1 cellular context compared by ENCODE assay signal in the genomic region with DNA sequence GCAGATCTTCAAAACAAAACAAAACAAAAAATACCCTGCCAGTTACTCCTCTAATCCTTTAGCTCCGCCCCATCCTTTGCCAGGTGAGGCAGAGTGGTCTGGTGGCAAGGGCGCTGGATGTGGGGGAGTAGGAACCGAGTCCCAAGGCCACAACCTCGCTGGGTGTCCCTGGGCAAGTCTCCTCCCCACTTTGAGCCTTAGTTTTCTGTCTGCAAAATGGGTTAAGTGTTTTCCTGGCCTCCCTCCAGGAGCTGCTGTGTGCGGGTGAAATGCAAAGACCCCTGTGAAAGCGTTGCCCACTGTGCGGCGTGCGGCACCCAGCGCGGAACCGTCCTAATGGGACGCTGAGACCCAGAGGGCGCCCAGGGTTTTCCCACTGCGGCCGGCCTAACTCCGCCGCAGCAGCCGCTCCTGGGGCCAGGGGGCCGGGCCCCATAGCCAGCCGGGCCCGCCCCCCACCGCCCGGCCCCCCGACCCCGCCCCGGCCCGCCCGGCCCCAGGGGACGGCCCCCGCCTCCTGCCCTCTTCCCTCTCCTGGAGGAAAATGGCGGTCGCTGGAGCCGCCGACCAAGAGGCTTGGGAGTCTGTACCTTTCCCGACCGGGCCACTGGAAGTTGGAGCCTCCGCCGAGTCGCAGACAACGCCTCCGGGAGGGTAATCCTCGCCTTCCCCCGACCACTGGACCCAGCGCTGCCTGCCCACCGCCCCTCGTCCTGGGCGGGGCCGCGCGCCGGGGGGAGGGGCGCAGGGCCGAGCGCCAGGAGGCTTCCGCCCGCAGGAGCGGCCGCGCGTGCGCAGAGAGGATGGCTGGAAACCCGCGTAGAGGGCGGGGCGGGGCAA.
TF ChIP-seq lines count a peak whose summit lies in the region.

A gene with protein sequence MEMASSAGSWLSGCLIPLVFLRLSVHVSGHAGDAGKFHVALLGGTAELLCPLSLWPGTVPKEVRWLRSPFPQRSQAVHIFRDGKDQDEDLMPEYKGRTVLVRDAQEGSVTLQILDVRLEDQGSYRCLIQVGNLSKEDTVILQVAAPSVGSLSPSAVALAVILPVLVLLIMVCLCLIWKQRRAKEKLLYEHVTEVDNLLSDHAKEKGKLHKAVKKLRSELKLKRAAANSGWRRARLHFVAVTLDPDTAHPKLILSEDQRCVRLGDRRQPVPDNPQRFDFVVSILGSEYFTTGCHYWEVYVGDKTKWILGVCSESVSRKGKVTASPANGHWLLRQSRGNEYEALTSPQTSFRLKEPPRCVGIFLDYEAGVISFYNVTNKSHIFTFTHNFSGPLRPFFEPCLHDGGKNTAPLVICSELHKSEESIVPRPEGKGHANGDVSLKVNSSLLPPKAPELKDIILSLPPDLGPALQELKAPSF (plus strand): TSS at position 523 of the 840 bp plus-strand sequence. CDS start 13,327 bp downstream, outside the sequence.
A gene with protein sequence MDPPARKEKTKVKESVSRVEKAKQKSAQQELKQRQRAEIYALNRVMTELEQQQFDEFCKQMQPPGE (minus strand): TSS at position 798 of the 840 bp plus-strand sequence. CDS start 853 bp downstream, outside the sequence.

TF ChIP-seq in HepG2, 621 proteins besides CTCF, POLR2A, EP300 and RAD21 (continued from another document and continues in another):
- TF ChIP-seq, protein P1, sequence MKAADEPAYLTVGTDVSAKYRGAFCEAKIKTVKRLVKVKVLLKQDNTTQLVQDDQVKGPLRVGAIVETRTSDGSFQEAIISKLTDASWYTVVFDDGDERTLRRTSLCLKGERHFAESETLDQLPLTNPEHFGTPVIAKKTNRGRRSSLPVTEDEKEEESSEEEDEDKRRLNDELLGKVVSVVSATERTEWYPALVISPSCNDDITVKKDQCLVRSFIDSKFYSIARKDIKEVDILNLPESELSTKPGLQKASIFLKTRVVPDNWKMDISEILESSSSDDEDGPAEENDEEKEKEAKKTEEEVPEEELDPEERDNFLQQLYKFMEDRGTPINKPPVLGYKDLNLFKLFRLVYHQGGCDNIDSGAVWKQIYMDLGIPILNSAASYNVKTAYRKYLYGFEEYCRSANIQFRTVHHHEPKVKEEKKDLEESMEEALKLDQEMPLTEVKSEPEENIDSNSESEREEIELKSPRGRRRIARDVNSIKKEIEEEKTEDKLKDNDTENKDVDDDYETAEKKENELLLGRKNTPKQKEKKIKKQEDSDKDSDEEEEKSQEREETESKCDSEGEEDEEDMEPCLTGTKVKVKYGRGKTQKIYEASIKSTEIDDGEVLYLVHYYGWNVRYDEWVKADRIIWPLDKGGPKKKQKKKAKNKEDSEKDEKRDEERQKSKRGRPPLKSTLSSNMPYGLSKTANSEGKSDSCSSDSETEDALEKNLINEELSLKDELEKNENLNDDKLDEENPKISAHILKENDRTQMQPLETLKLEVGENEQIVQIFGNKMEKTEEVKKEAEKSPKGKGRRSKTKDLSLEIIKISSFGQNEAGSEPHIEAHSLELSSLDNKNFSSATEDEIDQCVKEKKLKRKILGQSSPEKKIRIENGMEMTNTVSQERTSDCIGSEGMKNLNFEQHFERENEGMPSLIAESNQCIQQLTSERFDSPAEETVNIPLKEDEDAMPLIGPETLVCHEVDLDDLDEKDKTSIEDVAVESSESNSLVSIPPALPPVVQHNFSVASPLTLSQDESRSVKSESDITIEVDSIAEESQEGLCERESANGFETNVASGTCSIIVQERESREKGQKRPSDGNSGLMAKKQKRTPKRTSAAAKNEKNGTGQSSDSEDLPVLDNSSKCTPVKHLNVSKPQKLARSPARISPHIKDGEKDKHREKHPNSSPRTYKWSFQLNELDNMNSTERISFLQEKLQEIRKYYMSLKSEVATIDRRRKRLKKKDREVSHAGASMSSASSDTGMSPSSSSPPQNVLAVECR (CRISPR knock-in tag; IDR thresholded peaks at IDR 0.05; ENCODE audit: borderline replicate concordance): peak; percentile 65; the same call in 1 of the 2 replicates
- TF ChIP-seq ZFP37 (CRISPR knock-in tag; IDR thresholded peaks at IDR 0.05; ENCODE audit: borderline replicate concordance) (no peak), ZNF136 (CRISPR knock-in tag; IDR thresholded peaks at IDR 0.05; ENCODE audit: low read depth) (peak; percentile 19; the same call in 1 of the 2 replicates), ZNF274 (CRISPR knock-in tag; IDR thresholded peaks at IDR 0.05) (0 out of 2 replicates have a peak, but pooled peaks have one; percentile 24), KAT8 (CRISPR knock-in tag; IDR thresholded peaks at IDR 0.05) (peak; percentile 65), PHF20 (CRISPR knock-in tag; IDR thresholded peaks at IDR 0.05) (peak; percentile 38; the same call in 1 of the 2 replicates), MAZ (IDR thresholded peaks at IDR 0.05; ENCODE audit: borderline replicate concordance, low read depth, low read length) (peak; percentile 76; the same call in 1 of the 2 replicates), MAZ (CRISPR knock-in tag; IDR thresholded peaks at IDR 0.05; ENCODE audit: low read depth) (peak; percentile 92), ZNF329 (CRISPR knock-in tag; IDR thresholded peaks at IDR 0.05; ENCODE audit: low read depth) (no peak), RXRB (CRISPR knock-in tag; IDR thresholded peaks at IDR 0.05; ENCODE audit: borderline replicate concordance) (no peak), PHF8 (CRISPR knock-in tag; IDR thresholded peaks at IDR 0.05) (peak; percentile 84), RBFOX2 (IDR thresholded peaks at IDR 0.05; ENCODE audit: low read depth, low read length) (peak; percentile 89), ZNF331 (CRISPR knock-in tag; IDR thresholded peaks at IDR 0.05) (0 out of 2 replicates have a peak, but pooled peaks have one; percentile 5), TCF12 (IDR thresholded peaks at IDR 0.05) (no peak), TCF12 (CRISPR knock-in tag; IDR thresholded peaks at IDR 0.05) (no peak), BCL6 (CRISPR knock-in tag; IDR thresholded peaks at IDR 0.05) (no peak), TBX2 (CRISPR knock-in tag; IDR thresholded peaks at IDR 0.05; ENCODE audit: borderline replicate concordance) (peak; percentile 44; the same call in 1 of the 2 replicates), ZBTB42 (CRISPR knock-in tag; IDR thresholded peaks at IDR 0.05) (no peak), MEIS2 (CRISPR knock-in tag; IDR thresholded peaks at IDR 0.05) (0 out of 2 replicates have a peak, but pooled peaks have one; percentile 23), ZNF343 (CRISPR knock-in tag; IDR thresholded peaks at IDR 0.05) (no peak), ZSCAN31 (CRISPR knock-in tag; IDR thresholded peaks at IDR 0.05; ENCODE audit: low read depth) (peak; percentile 32; the same call in 1 of the 2 replicates), HMG20A (CRISPR knock-in tag; IDR thresholded peaks at IDR 0.05; ENCODE audit: borderline replicate concordance) (no peak), BORCS8-MEF2B (CRISPR knock-in tag; IDR thresholded peaks at IDR 0.05) (no peak), KDM1A (CRISPR knock-in tag; IDR thresholded peaks at IDR 0.05) (peak; percentile 70; the same call in 1 of the 2 replicates), ZNF572 (CRISPR knock-in tag; IDR thresholded peaks at IDR 0.05) (no peak)
- TF ChIP-seq, protein P2, sequence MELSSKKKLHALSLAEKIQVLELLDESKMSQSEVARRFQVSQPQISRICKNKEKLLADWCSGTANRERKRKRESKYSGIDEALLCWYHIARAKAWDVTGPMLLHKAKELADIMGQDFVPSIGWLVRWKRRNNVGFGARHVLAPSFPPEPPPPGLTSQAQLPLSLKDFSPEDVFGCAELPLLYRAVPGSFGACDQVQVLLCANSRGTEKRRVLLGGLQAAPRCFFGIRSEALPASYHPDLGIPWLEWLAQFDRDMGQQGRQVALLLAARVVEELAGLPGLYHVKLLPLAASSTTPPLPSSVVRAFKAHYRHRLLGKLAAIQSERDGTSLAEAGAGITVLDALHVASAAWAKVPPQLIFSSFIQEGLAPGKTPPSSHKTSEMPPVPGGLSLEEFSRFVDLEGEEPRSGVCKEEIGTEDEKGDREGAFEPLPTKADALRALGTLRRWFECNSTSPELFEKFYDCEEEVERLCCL (CRISPR knock-in tag; IDR thresholded peaks at IDR 0.05; ENCODE audit: borderline replicate concordance): no peak
- TF ChIP-seq, protein P3, sequence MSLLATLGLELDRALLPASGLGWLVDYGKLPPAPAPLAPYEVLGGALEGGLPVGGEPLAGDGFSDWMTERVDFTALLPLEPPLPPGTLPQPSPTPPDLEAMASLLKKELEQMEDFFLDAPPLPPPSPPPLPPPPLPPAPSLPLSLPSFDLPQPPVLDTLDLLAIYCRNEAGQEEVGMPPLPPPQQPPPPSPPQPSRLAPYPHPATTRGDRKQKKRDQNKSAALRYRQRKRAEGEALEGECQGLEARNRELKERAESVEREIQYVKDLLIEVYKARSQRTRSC (CRISPR knock-in tag; IDR thresholded peaks at IDR 0.05; ENCODE audit: low read depth): no peak
- TF ChIP-seq, protein P4, sequence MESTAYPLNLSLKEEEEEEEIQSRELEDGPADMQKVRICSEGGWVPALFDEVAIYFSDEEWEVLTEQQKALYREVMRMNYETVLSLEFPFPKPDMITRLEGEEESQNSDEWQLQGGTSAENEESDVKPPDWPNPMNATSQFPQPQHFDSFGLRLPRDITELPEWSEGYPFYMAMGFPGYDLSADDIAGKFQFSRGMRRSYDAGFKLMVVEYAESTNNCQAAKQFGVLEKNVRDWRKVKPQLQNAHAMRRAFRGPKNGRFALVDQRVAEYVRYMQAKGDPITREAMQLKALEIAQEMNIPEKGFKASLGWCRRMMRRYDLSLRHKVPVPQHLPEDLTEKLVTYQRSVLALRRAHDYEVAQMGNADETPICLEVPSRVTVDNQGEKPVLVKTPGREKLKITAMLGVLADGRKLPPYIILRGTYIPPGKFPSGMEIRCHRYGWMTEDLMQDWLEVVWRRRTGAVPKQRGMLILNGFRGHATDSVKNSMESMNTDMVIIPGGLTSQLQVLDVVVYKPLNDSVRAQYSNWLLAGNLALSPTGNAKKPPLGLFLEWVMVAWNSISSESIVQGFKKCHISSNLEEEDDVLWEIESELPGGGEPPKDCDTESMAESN (CRISPR knock-in tag; conservative IDR thresholded peaks at IDR 0.05): peak; percentile 61
- TF ChIP-seq, protein P5, sequence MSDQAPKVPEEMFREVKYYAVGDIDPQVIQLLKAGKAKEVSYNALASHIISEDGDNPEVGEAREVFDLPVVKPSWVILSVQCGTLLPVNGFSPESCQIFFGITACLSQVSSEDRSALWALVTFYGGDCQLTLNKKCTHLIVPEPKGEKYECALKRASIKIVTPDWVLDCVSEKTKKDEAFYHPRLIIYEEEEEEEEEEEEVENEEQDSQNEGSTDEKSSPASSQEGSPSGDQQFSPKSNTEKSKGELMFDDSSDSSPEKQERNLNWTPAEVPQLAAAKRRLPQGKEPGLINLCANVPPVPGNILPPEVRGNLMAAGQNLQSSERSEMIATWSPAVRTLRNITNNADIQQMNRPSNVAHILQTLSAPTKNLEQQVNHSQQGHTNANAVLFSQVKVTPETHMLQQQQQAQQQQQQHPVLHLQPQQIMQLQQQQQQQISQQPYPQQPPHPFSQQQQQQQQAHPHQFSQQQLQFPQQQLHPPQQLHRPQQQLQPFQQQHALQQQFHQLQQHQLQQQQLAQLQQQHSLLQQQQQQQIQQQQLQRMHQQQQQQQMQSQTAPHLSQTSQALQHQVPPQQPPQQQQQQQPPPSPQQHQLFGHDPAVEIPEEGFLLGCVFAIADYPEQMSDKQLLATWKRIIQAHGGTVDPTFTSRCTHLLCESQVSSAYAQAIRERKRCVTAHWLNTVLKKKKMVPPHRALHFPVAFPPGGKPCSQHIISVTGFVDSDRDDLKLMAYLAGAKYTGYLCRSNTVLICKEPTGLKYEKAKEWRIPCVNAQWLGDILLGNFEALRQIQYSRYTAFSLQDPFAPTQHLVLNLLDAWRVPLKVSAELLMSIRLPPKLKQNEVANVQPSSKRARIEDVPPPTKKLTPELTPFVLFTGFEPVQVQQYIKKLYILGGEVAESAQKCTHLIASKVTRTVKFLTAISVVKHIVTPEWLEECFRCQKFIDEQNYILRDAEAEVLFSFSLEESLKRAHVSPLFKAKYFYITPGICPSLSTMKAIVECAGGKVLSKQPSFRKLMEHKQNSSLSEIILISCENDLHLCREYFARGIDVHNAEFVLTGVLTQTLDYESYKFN (CRISPR knock-in tag; conservative IDR thresholded peaks at IDR 0.05): peak; percentile 44; the same call in 1 of the 2 replicates
- TF ChIP-seq, protein P6, sequence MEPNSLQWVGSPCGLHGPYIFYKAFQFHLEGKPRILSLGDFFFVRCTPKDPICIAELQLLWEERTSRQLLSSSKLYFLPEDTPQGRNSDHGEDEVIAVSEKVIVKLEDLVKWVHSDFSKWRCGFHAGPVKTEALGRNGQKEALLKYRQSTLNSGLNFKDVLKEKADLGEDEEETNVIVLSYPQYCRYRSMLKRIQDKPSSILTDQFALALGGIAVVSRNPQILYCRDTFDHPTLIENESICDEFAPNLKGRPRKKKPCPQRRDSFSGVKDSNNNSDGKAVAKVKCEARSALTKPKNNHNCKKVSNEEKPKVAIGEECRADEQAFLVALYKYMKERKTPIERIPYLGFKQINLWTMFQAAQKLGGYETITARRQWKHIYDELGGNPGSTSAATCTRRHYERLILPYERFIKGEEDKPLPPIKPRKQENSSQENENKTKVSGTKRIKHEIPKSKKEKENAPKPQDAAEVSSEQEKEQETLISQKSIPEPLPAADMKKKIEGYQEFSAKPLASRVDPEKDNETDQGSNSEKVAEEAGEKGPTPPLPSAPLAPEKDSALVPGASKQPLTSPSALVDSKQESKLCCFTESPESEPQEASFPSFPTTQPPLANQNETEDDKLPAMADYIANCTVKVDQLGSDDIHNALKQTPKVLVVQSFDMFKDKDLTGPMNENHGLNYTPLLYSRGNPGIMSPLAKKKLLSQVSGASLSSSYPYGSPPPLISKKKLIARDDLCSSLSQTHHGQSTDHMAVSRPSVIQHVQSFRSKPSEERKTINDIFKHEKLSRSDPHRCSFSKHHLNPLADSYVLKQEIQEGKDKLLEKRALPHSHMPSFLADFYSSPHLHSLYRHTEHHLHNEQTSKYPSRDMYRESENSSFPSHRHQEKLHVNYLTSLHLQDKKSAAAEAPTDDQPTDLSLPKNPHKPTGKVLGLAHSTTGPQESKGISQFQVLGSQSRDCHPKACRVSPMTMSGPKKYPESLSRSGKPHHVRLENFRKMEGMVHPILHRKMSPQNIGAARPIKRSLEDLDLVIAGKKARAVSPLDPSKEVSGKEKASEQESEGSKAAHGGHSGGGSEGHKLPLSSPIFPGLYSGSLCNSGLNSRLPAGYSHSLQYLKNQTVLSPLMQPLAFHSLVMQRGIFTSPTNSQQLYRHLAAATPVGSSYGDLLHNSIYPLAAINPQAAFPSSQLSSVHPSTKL (CRISPR knock-in tag; IDR thresholded peaks at IDR 0.05): 0 out of 2 replicates have a peak, but pooled peaks have one; percentile 3
- TF ChIP-seq, protein P7, sequence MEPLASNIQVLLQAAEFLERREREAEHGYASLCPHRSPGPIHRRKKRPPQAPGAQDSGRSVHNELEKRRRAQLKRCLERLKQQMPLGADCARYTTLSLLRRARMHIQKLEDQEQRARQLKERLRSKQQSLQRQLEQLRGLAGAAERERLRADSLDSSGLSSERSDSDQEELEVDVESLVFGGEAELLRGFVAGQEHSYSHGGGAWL (CRISPR knock-in tag; IDR thresholded peaks at IDR 0.05): peak; percentile 23; the same call in 1 of the 2 replicates
